12 cellular contexts compared by ENCODE assay signal in the genomic region with DNA sequence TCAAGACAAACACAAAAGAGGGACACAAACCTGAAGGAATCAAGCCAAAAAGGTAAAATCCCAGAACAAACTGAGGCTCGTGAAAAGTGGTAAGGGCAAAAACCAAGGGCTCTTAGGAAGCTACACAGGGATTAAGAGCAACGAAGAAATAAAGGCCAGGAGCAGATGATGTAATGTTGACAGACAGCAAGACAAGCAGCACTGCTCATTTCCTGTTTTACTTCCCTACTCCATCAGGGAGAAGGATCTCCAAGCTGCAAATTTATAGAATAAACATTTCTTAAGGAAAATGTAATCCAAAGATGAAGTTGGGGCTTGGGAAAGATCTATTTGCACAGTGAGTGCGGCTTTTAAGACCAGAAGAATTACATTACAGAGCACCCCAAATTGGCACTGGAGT.
DNase-seq lines count a peak whose midpoint lies in the region; ATAC-seq and TF ChIP-seq lines count a peak whose summit lies in the region.
"Had no signal": no experiment of that assay in that cellular context is flagged by ENCODE, and none has a peak within 500 bp of the region (broad histone marks: within the 10 kb centered on the region; RNA-seq: fewer than 3 reads in every experiment).

No MANE protein-coding gene starts in this region.

- H3K36me3 ChIP-seq in MG63 (no peaks in the 10 kb centered on the region), brain microvascular endothelial cell (replicated peaks) (no peaks in the 10 kb centered on the region), left lung (no peaks in the 10 kb centered on the region)
- H3K36me3 ChIP-seq: cardiac muscle cell had no signal

- intact Hi-C loops in Calu3 (cut with micrococcal nuclease; ENCODE audit: unreplicated experiment) (loop anchor here (5.0 kb wide), 1 partner anchor 82 kb away; no protein-coding TSS in a partner anchor), left lung (cut with DNase I) (no loop called here)

- peak overlapping the region; percentile 96 for H3K27ac Mint-ChIP-seq in Calu3 (ENCODE audit: unreplicated experiment)
- H3K27ac Mint-ChIP-seq: activated CD4-positive, alpha-beta T cell treated with anti-CD3 and anti-CD28 coated beads, Interleukin-2, amount 10 ng/mL, durations not matched to agents 7 days and 5 days; IgD-negative memory B cell had no signal

- peak overlapping the region; percentile 20 for H3K4me3 Mint-ChIP-seq in Calu3 (ENCODE audit: low read depth, unreplicated experiment)
- H3K4me3 Mint-ChIP-seq: activated CD4-positive, alpha-beta T cell treated with anti-CD3 and anti-CD28 coated beads, Interleukin-2, amount 10 ng/mL, durations not matched to agents 7 days and 5 days; IgD-negative memory B cell had no signal

- no peaks in the 10 kb centered on the region for H3K27me3 ChIP-seq in MG63
- no peaks in the 10 kb centered on the region for H3K27me3 ChIP-seq in brain microvascular endothelial cell (replicated peaks)
- no peaks in the 10 kb centered on the region for H3K27me3 ChIP-seq in left lung
- H3K27me3 ChIP-seq: cardiac muscle cell had no signal

- CTCF ChIA-PET in Calu3 (lab: Charles Lee) = interaction anchor here (1.4 kb wide), 1 partner anchor 37 kb away, joined by 3 read pairs; no protein-coding TSS in a partner anchor

- H3K4me1 ChIP-seq in left lung = peaks cover 0 to 2% of the 10 kb centered on the region in 2 donors

- H3K36me3 Mint-ChIP-seq in Calu3 (ENCODE audit: insufficient read depth, unreplicated experiment) = peaks cover 6% of the 10 kb centered on the region
- H3K36me3 Mint-ChIP-seq: IgD-negative memory B cell had no signal

- no peaks in the 10 kb centered on the region for H3K27me3 Mint-ChIP-seq in Calu3 (ENCODE audit: unreplicated experiment)

- no peak for TF ChIP-seq CTCF in Calu3 (IDR thresholded peaks at IDR 0.05; ENCODE audit: unreplicated experiment)
- TF ChIP-seq CTCF in brain microvascular endothelial cell (IDR thresholded peaks at IDR 0.05; ENCODE audit: low read depth, low read length, missing control alignments) = no peak
- no peak for TF ChIP-seq CTCF in left lung (IDR thresholded peaks at IDR 0.05)

- H3K4me1 Mint-ChIP-seq in Calu3 (ENCODE audit: low read depth, unreplicated experiment) = peaks cover 44% of the 10 kb centered on the region
- H3K4me1 Mint-ChIP-seq: activated CD4-positive, alpha-beta T cell treated with anti-CD3 and anti-CD28 coated beads, Interleukin-2, amount 10 ng/mL, durations not matched to agents 7 days and 5 days; IgD-negative memory B cell had no signal

- no TSS peak for BruUV-seq in Calu3 (replicated peaks; lab: Mats Ljungman, UMichigan)

- no peaks in the 10 kb centered on the region for H3K9me3 ChIP-seq in MG63
- H3K9me3 ChIP-seq in left lung = peaks cover 0 to 7% of the 10 kb centered on the region in 2 donors

- DNase-seq in Calu3 (no peak), MG63 (peak; percentile 39), brain microvascular endothelial cell (peak; percentile 48), left lung (no peak), HUDEP-2 (lab: John Stamatoyannopoulos, UW; ENCODE audit: unreplicated experiment in 76 of 76) (no peak), ecto neural progenitor cell (ENCODE audit: low spot score) (no peak), caudate nucleus (lab: John Stamatoyannopoulos, UW) (no peak)
- DNase-seq: activated CD4-positive, alpha-beta T cell treated with anti-CD3 and anti-CD28 coated beads, Interleukin-2, amount 10 ng/mL, durations not matched to agents 7 days and 5 days; COR-L47 had no signal

- H3K9me3 Mint-ChIP-seq in Calu3 (ENCODE audit: low read depth, unreplicated experiment) = no peaks in the 10 kb centered on the region

- ATAC-seq in left lung (peak; percentile 89), GM19452 (IDR thresholded peaks at IDR 0.05; ENCODE audit: unreplicated experiment) (no peak)

- in situ Hi-C loops in brain microvascular endothelial cell (cut with HindIII; ENCODE audit: low pct_ligation_motif_present, low sequenced_read_pairs) = no loop called here

- H3K27ac ChIP-seq in brain microvascular endothelial cell = peak overlapping the region; percentile 52
- H3K27ac ChIP-seq in left lung = no peak overlapping the region
- no peak overlapping the region for H3K27ac ChIP-seq in caudate nucleus (ENCODE audit: low read depth, low read length)
- H3K27ac ChIP-seq: cardiac muscle cell had no signal

- no peak overlapping the region for H3K4me3 ChIP-seq in MG63
- no peak overlapping the region for H3K4me3 ChIP-seq in brain microvascular endothelial cell (ENCODE audit: low read depth, low read length)
- H3K4me3 ChIP-seq in left lung = no peak overlapping the region
- H3K4me3 ChIP-seq: cardiac muscle cell had no signal

Comparison
In these comparisons a context has a peak if more than half of its experiments do, and no peak if none do; other contexts are left out.
1. DNase-seq: peak in MG63 (single experiment) and brain microvascular endothelial cell (single experiment); none in Calu3 (single experiment), left lung (0 of 2), HUDEP-2 (0 of 76), ecto neural progenitor cell (single experiment) and caudate nucleus (0 of 61).